1 cellular context compared by ENCODE assay signal in genomic region chr1:161131721-161132409, GRCh38.
A peak's percentile ranks its signal among the peaks of the same experiment; 100 is the strongest.
TF ChIP-seq lines count a peak whose summit lies in the region.

No MANE protein-coding gene starts in this region.

TF ChIP-seq in HCT116, 20 proteins besides CTCF, POLR2A, EP300 and RAD21:
- TF ChIP-seq CEBPB (IDR thresholded peaks at IDR 0.05; ENCODE audit: low read depth) (no peak), POLR2AphosphoS5 (IDR thresholded peaks at IDR 0.05; ENCODE audit: low read depth, low read length) (0 out of 2 replicates have a peak, but pooled peaks have one; percentile 25), SRF (IDR thresholded peaks at IDR 0.05; ENCODE audit: low read depth) (no peak)
TF ChIP-seq in HCT116: peak in this region for 1.
